In the genomic region with DNA sequence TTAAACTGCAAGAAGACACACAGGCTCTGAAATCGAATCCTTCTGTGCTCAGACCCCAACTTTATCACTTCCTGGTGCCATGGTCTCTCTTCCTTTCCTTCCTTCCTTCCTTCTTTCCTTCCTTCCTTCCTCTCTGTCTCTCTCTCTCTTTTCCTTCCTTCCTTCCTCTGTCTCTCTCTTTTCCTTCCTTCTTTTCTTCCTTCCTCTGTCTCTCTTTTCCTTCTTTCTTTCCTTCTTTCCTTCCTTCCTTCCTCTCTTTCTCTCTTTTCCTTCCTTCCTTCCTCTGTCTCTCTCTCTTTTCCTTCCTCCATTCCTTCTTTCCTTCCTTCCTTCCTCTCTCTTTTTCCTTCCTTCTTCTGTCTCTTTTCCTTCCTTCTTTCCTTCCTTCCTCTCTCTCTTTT, we compare ENCODE assay signal across 2 cellular contexts.
TF ChIP-seq lines count a peak whose summit lies in the region.

No MANE protein-coding gene starts in this region.

TF ChIP-seq in IMR-90, 13 proteins besides CTCF, POLR2A, EP300 and RAD21:
- TF ChIP-seq MAZ (IDR thresholded peaks at IDR 0.05; ENCODE audit: borderline replicate concordance, low read depth, low read length) (no peak), RCOR1 (IDR thresholded peaks at IDR 0.05; ENCODE audit: insufficient replicate concordance, low read length) (no peak), FOS (IDR thresholded peaks at IDR 0.05; ENCODE audit: low read depth, low read length) (no peak), MAFK (IDR thresholded peaks at IDR 0.05; ENCODE audit: low read depth, low read length) (no peak), MXI1 (IDR thresholded peaks at IDR 0.05; ENCODE audit: borderline replicate concordance, low read depth, low read length) (no peak)
- TF ChIP-seq, protein P1, sequence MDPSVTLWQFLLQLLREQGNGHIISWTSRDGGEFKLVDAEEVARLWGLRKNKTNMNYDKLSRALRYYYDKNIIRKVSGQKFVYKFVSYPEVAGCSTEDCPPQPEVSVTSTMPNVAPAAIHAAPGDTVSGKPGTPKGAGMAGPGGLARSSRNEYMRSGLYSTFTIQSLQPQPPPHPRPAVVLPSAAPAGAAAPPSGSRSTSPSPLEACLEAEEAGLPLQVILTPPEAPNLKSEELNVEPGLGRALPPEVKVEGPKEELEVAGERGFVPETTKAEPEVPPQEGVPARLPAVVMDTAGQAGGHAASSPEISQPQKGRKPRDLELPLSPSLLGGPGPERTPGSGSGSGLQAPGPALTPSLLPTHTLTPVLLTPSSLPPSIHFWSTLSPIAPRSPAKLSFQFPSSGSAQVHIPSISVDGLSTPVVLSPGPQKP (IDR thresholded peaks at IDR 0.05; ENCODE audit: borderline replicate concordance, low read depth, low read length) = no peak
- TF ChIP-seq, protein P2, sequence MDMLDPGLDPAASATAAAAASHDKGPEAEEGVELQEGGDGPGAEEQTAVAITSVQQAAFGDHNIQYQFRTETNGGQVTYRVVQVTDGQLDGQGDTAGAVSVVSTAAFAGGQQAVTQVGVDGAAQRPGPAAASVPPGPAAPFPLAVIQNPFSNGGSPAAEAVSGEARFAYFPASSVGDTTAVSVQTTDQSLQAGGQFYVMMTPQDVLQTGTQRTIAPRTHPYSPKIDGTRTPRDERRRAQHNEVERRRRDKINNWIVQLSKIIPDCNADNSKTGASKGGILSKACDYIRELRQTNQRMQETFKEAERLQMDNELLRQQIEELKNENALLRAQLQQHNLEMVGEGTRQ (IDR thresholded peaks at IDR 0.05; ENCODE audit: low read depth, low read length) = no peak

TF ChIP-seq in H1, 55 proteins besides CTCF, POLR2A, EP300 and RAD21:
- no peak for TF ChIP-seq NANOG (IDR thresholded peaks at IDR 0.05; ENCODE audit: insufficient read depth, low read depth, low read length, poor library complexity, severe bottlenecking)
- no peak for TF ChIP-seq YY1 (IDR thresholded peaks at IDR 0.05; ENCODE audit: low read depth, low read length)
- TF ChIP-seq SAP30 (IDR thresholded peaks at IDR 0.05; ENCODE audit: insufficient read depth, insufficient replicate concordance, low read length) = no peak
- TF ChIP-seq BACH1 (IDR thresholded peaks at IDR 0.05; ENCODE audit: low read length) = no peak
- TF ChIP-seq SP1 (IDR thresholded peaks at IDR 0.05; ENCODE audit: low read depth, low read length) = no peak
- TF ChIP-seq, protein P3, sequence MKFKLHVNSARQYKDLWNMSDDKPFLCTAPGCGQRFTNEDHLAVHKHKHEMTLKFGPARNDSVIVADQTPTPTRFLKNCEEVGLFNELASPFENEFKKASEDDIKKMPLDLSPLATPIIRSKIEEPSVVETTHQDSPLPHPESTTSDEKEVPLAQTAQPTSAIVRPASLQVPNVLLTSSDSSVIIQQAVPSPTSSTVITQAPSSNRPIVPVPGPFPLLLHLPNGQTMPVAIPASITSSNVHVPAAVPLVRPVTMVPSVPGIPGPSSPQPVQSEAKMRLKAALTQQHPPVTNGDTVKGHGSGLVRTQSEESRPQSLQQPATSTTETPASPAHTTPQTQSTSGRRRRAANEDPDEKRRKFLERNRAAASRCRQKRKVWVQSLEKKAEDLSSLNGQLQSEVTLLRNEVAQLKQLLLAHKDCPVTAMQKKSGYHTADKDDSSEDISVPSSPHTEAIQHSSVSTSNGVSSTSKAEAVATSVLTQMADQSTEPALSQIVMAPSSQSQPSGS (IDR thresholded peaks at IDR 0.05; ENCODE audit: low read length) = no peak
- no peak for TF ChIP-seq TAF1 (IDR thresholded peaks at IDR 0.05; ENCODE audit: low read depth, low read length)
- no peak for TF ChIP-seq RFX5 (IDR thresholded peaks at IDR 0.05; ENCODE audit: borderline replicate concordance, low read depth, low read length)
- no peak for TF ChIP-seq SIX5 (IDR thresholded peaks at IDR 0.05; ENCODE audit: low read depth, low read length)
- TF ChIP-seq, protein P4, sequence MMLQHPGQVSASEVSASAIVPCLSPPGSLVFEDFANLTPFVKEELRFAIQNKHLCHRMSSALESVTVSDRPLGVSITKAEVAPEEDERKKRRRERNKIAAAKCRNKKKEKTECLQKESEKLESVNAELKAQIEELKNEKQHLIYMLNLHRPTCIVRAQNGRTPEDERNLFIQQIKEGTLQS (IDR thresholded peaks at IDR 0.05; ENCODE audit: insufficient read depth, low read depth, low read length) = no peak
